Comparison of ENCODE assay signal across 8 cellular contexts in genomic region chr1:43565600-43566360, GRCh38. TPM values are rescaled to one million over a fixed set of nuclear protein-coding genes. Genes with fewer than 3 reads are reported as not detected.
DNase-seq lines count a peak whose midpoint lies in the region; ATAC-seq, FAIRE-seq and TF ChIP-seq lines count a peak whose summit lies in the region.

No MANE protein-coding gene starts in this region.

- no peak overlapping the region for H3K9ac ChIP-seq in kidney (ENCODE audit: low read length in 2 of 2)

- no peaks in the 10 kb centered on the region for H3K9me3 Mint-ChIP-seq in T-cell

- H3K4me1 ChIP-seq in kidney (ENCODE audit: control insufficient read depth in 1 of 2, insufficient read depth in 1 of 2, low read depth in 1 of 2, low read length in 2 of 2) = peaks cover 4 to 13% of the 10 kb centered on the region in 2 donors

- peak overlapping the region; percentile 40 to 57 for H3K4me3 ChIP-seq in kidney (ENCODE audit: low read length in 2 of 2)

- peaks cover 4 to 6% (median 5%) of the 10 kb centered on the region in 3 donors for H3K4me1 Mint-ChIP-seq in T-cell

- H3K9me3 ChIP-seq in kidney (ENCODE audit: control insufficient read depth in 1 of 2, low read length in 2 of 2) = no peaks in the 10 kb centered on the region

- H3K36me3 ChIP-seq in kidney (ENCODE audit: control insufficient read depth in 1 of 2, insufficient read depth in 2 of 2, low read length in 2 of 2) = peaks cover 0 to 7% of the 10 kb centered on the region in 2 donors

- DNase-seq in GM18507 (ENCODE audit: extremely low spot score, insufficient read length, low read depth) (peak; percentile 29), T-cell (peak in 18 of 34 experiments; percentile 3 to 42 (median 13)), caudate nucleus (lab: John Stamatoyannopoulos, UW) (peak in 44 of 61 donors; percentile 15 to 77 (median 42)), kidney (peak; percentile 88), NCI-H2081 (lab: John Stamatoyannopoulos, UW) (no peak), middle frontal gyrus (ENCODE audit: extremely low spot score, low spot score) (no peak)
- peak; percentile 5 to 49 for DNase-seq in stimulated activated CD4-positive, alpha-beta T cell treated with anti-CD3 and anti-CD28 coated beads, Interleukin-15, amount 100 ng/mL, for 48 hours (ENCODE audit: low read depth in 2 of 2)
- no peak for DNase-seq in effector CD4-positive, alpha-beta T cell

- peak; percentile 66 to 74 (median 71) for ATAC-seq in T-cell (replicated peaks in 1 of 4)

- H3K36me3 Mint-ChIP-seq in T-cell = no peaks in the 10 kb centered on the region

- TF ChIP-seq CTCF in kidney (IDR thresholded peaks at IDR 0.05; ENCODE audit: borderline replicate concordance, extremely low read depth, insufficient read depth) = no peak

- POLR2A ChIA-PET in T-cell (lab: Charles Lee) = no interaction called here

- H3K4me3 Mint-ChIP-seq in T-cell = peak overlapping the region; percentile 57 to 63 (median 63)

- H3K27ac ChIP-seq in caudate nucleus (ENCODE audit: low read depth, low read length) (peak overlapping the region; percentile 40), kidney (ENCODE audit: low read depth in 2 of 2, low read length in 2 of 2) (no peak overlapping the region)

- CTCF ChIA-PET in T-cell (lab: Charles Lee) = no interaction called here

- intact Hi-C loops in kidney (cut with DNase I) = no loop called here

- no peak overlapping the region for H3K27ac Mint-ChIP-seq in T-cell

- peaks cover 3 to 26% of the 10 kb centered on the region in 2 donors for H3K27me3 Mint-ChIP-seq in T-cell

- FAIRE-seq in GM18507 (lab: Jason Lieb, UNC) = no peak
- no peak for FAIRE-seq in kidney (lab: Jason Lieb, UNC)

RNA-seq across cellular contexts. Expression of gene PTPRF, which starts 35.1 kb away (rescaled TPM):
- total RNA-seq in T-cell = 1 to 10 TPM in 3 of 5 donors, under 1 TPM in 2; 0.07 to 2.6 (median 1.9) TPM
- 197 TPM for total RNA-seq in kidney
- 39.5 TPM for polyA plus RNA-seq in kidney (ENCODE audit: insufficient read depth, low read depth, low replicate concordance)

Comparison
In these comparisons a context has a peak if more than half of its experiments do, and no peak if none do; other contexts are left out.
1. DNase-seq: peak in GM18507 (single experiment), T-cell (18 of 34), caudate nucleus (44 of 61), kidney (single experiment) and stimulated activated CD4-positive, alpha-beta T cell treated with anti-CD3 and anti-CD28 coated beads, Interleukin-15, amount 100 ng/mL, for 48 hours (2 of 2); none in effector CD4-positive, alpha-beta T cell (single experiment), NCI-H2081 (0 of 2) and middle frontal gyrus (single experiment).
2. RNA of gene PTPRF, which starts 35.1 kb away (total RNA-seq): 197 TPM in kidney (single experiment); 0.07 to 2.6 TPM in T-cell; every median in the first group is over 10 times any median in the second.